In genomic region chr5:172299916-172300439, GRCh38 we compare ENCODE assay signal across 20 cellular contexts. TPM values are rescaled to one million over a fixed set of nuclear protein-coding genes. Genes with fewer than 3 reads are reported as not detected.
DNase-seq lines count a peak whose midpoint lies in the region; ATAC-seq, FAIRE-seq and TF ChIP-seq lines count a peak whose summit lies in the region.
"Had no signal": no experiment of that assay in that cellular context is flagged by ENCODE, and none has a peak within 500 bp of the region (broad histone marks: within the 10 kb centered on the region; RNA-seq: fewer than 3 reads in every experiment).

No MANE protein-coding gene starts in this region.

- no peaks in the 10 kb centered on the region for H3K79me2 ChIP-seq in GM12878 (ENCODE audit: control insufficient read depth, insufficient read depth, low read length)

- no peak for TF ChIP-seq POLR2A in GM12878 (IDR thresholded peaks at IDR 0.05; ENCODE audit: low read depth, low read length)

- no peaks in the 10 kb centered on the region for H4K20me1 ChIP-seq in GM12878 (ENCODE audit: control insufficient read depth, insufficient read depth)

- no peaks in the 10 kb centered on the region; the same call in 1 of the 2 replicates for H3K4me1 ChIP-seq in GM12878 (ENCODE audit: control insufficient read depth, insufficient read depth, low read length)

- ATAC-seq in GM12878 (peak; percentile 70), HG02642 (IDR thresholded peaks at IDR 0.05; ENCODE audit: poor library complexity, unreplicated experiment) (no peak)
- ATAC-seq: naive thymus-derived CD4-positive, alpha-beta T cell had no signal

- no TSS peak for BruUV-seq in GM12878 (replicated peaks; lab: Mats Ljungman, UMichigan)

- RAD21 ChIA-PET in GM12878 (lab: Charles Lee; ENCODE audit: unreplicated experiment), result interaction anchor here (0.9 to 1.0 kb wide), 2 partner anchors 19 to 22 kb away, joined by 3 read pairs; no protein-coding TSS in a partner anchor

- FAIRE-seq in GM12878 (lab: Jason Lieb, UNC), result no peak
- FAIRE-seq: HTR-8/SVneo had no signal

- H3K9ac ChIP-seq in GM12878 (ENCODE audit: control insufficient read depth, insufficient read depth, low read length), result no peak overlapping the region

- no peak for TF ChIP-seq EP300 in GM12878 (IDR thresholded peaks at IDR 0.05; ENCODE audit: borderline replicate concordance in 1 of 2, control insufficient read depth in 1 of 2, low read depth in 2 of 2, low read length in 2 of 2)

- CTCF ChIA-PET in GM12878 (lab: Yijun Ruan, JAX), result interaction anchor here (0.6 to 1.3 kb wide), 2 partner anchors 19 kb away, joined by 3 to 4 read pairs; no protein-coding TSS in a partner anchor

- TF ChIP-seq CTCF in GM12865 (IDR thresholded peaks at IDR 0.05; ENCODE audit: insufficient read depth, low read depth, low read length, missing control alignments) (no peak), GM12878 (IDR thresholded peaks at IDR 0.05 in 2 of 3, conservative IDR thresholded peaks at IDR 0.05 in 1 of 3; ENCODE audit: control insufficient read depth in 2 of 3, extremely low read depth in 1 of 3, insufficient read depth in 1 of 3, low read depth in 3 of 3, low read length in 3 of 3) (no peak)

- H3K27ac ChIP-seq in GM12878 (ENCODE audit: control insufficient read depth, insufficient read depth), result no peak overlapping the region
- H3K27ac ChIP-seq: dorsolateral prefrontal cortex had no signal

- H3K9me3 ChIP-seq in GM12878 (replicated peaks; ENCODE audit: control insufficient read depth, insufficient read depth, low read length), result no peaks in the 10 kb centered on the region

- 41% methylated on average over 2 of the region's 2 CpGs for WGBS in GM12878 (ENCODE audit: insufficient coverage, insufficient replicate concordance, low lambda C conversion rate, missing lambda C conversion rate)

- no peaks in the 10 kb centered on the region for H3K27me3 ChIP-seq in GM12878 (replicated peaks in 1 of 2; ENCODE audit: control insufficient read depth in 2 of 2, insufficient read depth in 2 of 2, low read length in 1 of 2)
- H3K27me3 ChIP-seq: dorsolateral prefrontal cortex had no signal

- TF ChIP-seq RAD21 in GM12878 (IDR thresholded peaks at IDR 0.05; ENCODE audit: insufficient read depth, low read depth, low read length), result no peak

- intact Hi-C loops in GM12878 (cut with micrococcal nuclease; ENCODE audit: unreplicated experiment), result no loop called here

- in situ Hi-C loops in GM12878 (cut with MboI), result loop anchor here (25.0 kb wide), 1 partner anchor 888 kb away; the partner anchor contains the start of gene FGF18

- peak overlapping the region; percentile 48; the same call in 1 of the 2 replicates for H3K4me2 ChIP-seq in GM12878 (ENCODE audit: control insufficient read depth, insufficient read depth)

- 0 out of 2 replicates have a peak overlapping the region, but pooled peaks have one; percentile 16 for H2AFZ ChIP-seq in GM12878 (ENCODE audit: control insufficient read depth, low read depth, low read length)

- SMC1A ChIA-PET in GM12878 (lab: Charles Lee; ENCODE audit: uncharacterized antibody, unreplicated experiment), result interaction anchor here (0.8 kb wide), 1 partner anchor 22 kb away, joined by 3 read pairs; no protein-coding TSS in a partner anchor

- H3K36me3 ChIP-seq in GM12878 (ENCODE audit: control insufficient read depth in 2 of 2, insufficient read depth in 2 of 2, low read length in 1 of 2), result no peaks in the 10 kb centered on the region

- POLR2A ChIA-PET in GM12878 (lab: Charles Lee), result no interaction called here

- DNase-seq in GM12865 (ENCODE audit: low read depth) (peak; percentile 74), MV-4-11 (lab: John Stamatoyannopoulos, UW) (peak; percentile 19), GM12878 (ENCODE audit: low read depth, low spot score) (no peak), iris pigment epithelial cell (ENCODE audit: low read depth) (peak; percentile 83), dermis blood vessel endothelial cell (no peak), SK-N-DZ (ENCODE audit: low spot score) (no peak), DMS153 treated with DMSO at 0.1 percent for 48 hours (lab: John Stamatoyannopoulos, UW; ENCODE audit: unreplicated experiment) (no peak)
- DNase-seq: activated T-cell treated with anti-CD3 and anti-CD28 coated beads, Interleukin-2, amount 50 U/mL, for 24 hours; CD4-positive, alpha-beta memory T cell; DMS79; dorsolateral prefrontal cortex; head of caudate nucleus; immature natural killer cell; naive thymus-derived CD4-positive, alpha-beta T cell; NCI-H2029; posterior cingulate gyrus; stimulated activated CD4-positive, alpha-beta T cell treated with anti-CD3 and anti-CD28 coated beads, Interleukin-2, amount 100 ng/mL, for 48 hours had no signal

- H3K4me3 ChIP-seq in GM12865 (ENCODE audit: low read depth, low read length), result no peak overlapping the region
- no peak overlapping the region for H3K4me3 ChIP-seq in GM12878
- H3K4me3 ChIP-seq: dorsolateral prefrontal cortex, lung had no signal

TF ChIP-seq in GM12878, 131 proteins besides CTCF, POLR2A, EP300 and RAD21 (continues in another document):
- TF ChIP-seq ZBTB11 (CRISPR knock-in tag; IDR thresholded peaks at IDR 0.05) (no peak), CHD4 (IDR thresholded peaks at IDR 0.05) (no peak), ZNF217 (IDR thresholded peaks at IDR 0.05) (no peak), CBX5 (IDR thresholded peaks at IDR 0.05; ENCODE audit: low read depth) (no peak), CREM (IDR thresholded peaks at IDR 0.05; ENCODE audit: low read depth) (no peak), SIX5 (IDR thresholded peaks at IDR 0.05; ENCODE audit: low read depth, low read length, severe bottlenecking) (no peak)

RNA-seq across cellular contexts. Expression of gene UBTD2, which starts 16.4 kb away (rescaled TPM):
- total RNA-seq in GM12878 (2013; cell fraction: nucleolus; rRNA removed), result 12.6 and 15.7 TPM in 2 replicates
- total RNA-seq in GM12878 (2014; rRNA removed), result 22.4 and 26.6 TPM in 2 replicates
- total RNA-seq in GM12878 (2014; rRNA removed; fragmentation: Illumina TruSeq; extraction: Trizol), result 23.9 and 25.2 TPM in 2 replicates
- 22.3 and 23.0 TPM in 2 replicates for total RNA-seq in GM12878 (2021)
- polyA plus RNA-seq in GM12878 (2011; ENCODE audit: low read depth), result 6.2 TPM
- polyA plus RNA-seq in GM12878 (2011; rRNA removed), result 16.5 and 22.5 TPM in 2 replicates
- polyA plus RNA-seq in GM12878 (2011; cell fraction: cytosol; rRNA removed), result 7.5 and 9.3 TPM in 2 replicates
- 5.5 and 5.7 TPM in 2 replicates for polyA plus RNA-seq in GM12878 (2011; cell fraction: nucleus; rRNA removed)
- polyA plus RNA-seq in GM12878 (2012), result 7.6 and 15.8 TPM in 2 replicates
- 30.5 and 37.4 TPM in 2 replicates for polyA plus RNA-seq in GM12878 (2014; fragmentation: Illumina TruSeq; extraction: Trizol)
- 10 to 100 TPM in 1 of 2 experiments, 1 to 10 TPM in 1; 7.7 to 12.5 TPM for polyA plus RNA-seq in GM12878 (2014; fragmentation: Nextera tagmentation; extraction: Ambion mirVana)
- 17.2 and 19.6 TPM in 2 replicates for polyA plus RNA-seq in GM12878 (2014; rRNA removed)
- 10 to 100 TPM; 14.3 to 19.1 TPM for polyA plus RNA-seq in GM12878 (2016; fragmentation: Nextera tagmentation; extraction: Ambion mirVana)
- 11.2 and 15.1 TPM in 2 replicates for polyA minus RNA-seq in GM12878 (2011; rRNA and poly(A)+ RNA removed)
- polyA minus RNA-seq in GM12878 (2011; cell fraction: cytosol; rRNA and poly(A)+ RNA removed), result 6.9 and 7.4 TPM in 2 replicates
- 3.1 and 4.6 TPM in 2 replicates for polyA minus RNA-seq in GM12878 (2011; cell fraction: nucleus; rRNA and poly(A)+ RNA removed)
- total RNA-seq in dermis blood vessel endothelial cell, result 25.7 and 29.4 TPM in 2 replicates
- 48.9 and 50.7 TPM in 2 replicates for polyA plus RNA-seq in SK-N-DZ (2014; cell fraction: cytosol; rRNA removed)
- 19.7 and 20.7 TPM in 2 replicates for polyA plus RNA-seq in SK-N-DZ (2014; cell fraction: nucleus; rRNA removed)

Comparison
In these comparisons a context has a peak if more than half of its experiments do, and no peak if none do; other contexts are left out.
1. DNase-seq: peak in GM12865 (single experiment), MV-4-11 (single experiment) and iris pigment epithelial cell (single experiment); none in GM12878 (single experiment), dermis blood vessel endothelial cell (single experiment), SK-N-DZ (single experiment) and DMS153 treated with DMSO at 0.1 percent for 48 hours (single experiment).